ENCODE assay signal across 10 cellular contexts in genomic region chrX:72029473-72030411, GRCh38.
DNase-seq lines count a peak whose midpoint lies in the region; ATAC-seq and TF ChIP-seq lines count a peak whose summit lies in the region.
"Had no signal": no experiment of that assay in that cellular context is flagged by ENCODE, and none has a peak within 500 bp of the region (broad histone marks: within the 10 kb centered on the region; RNA-seq: fewer than 3 reads in every experiment).

No MANE protein-coding gene starts in this region.

- H2BK120ac ChIP-seq in neuronal stem cell (ENCODE audit: low read depth, low read length), result no peak overlapping the region

- H3K36me3 ChIP-seq in endodermal cell (ENCODE audit: control insufficient read depth, insufficient read depth, low read length), result no peaks in the 10 kb centered on the region
- peaks cover 0 to 24% of the 10 kb centered on the region in 2 donors for H3K36me3 ChIP-seq in neuronal stem cell (replicated peaks in 1 of 2; ENCODE audit: control insufficient read depth in 2 of 2, insufficient read depth in 2 of 2, low read length in 2 of 2)

- WGBS in endodermal cell (ENCODE audit: insufficient coverage in 1 of 2, insufficient read length in 1 of 2), 2 experiments, result 90% methylated on average over 6 of the region's 7 CpGs; no CpG with 5 or more reads in 1 of the 2 experiments
- no CpG with 5 or more reads among the region's 7 CpGs for WGBS in neuronal stem cell (ENCODE audit: extremely low coverage in 2 of 2, insufficient read length in 2 of 2, insufficient replicate concordance in 1 of 2), 2 donors

- H2BK12ac ChIP-seq in neuronal stem cell (ENCODE audit: low read length), result no peak overlapping the region

- peak overlapping the region; percentile 39 for H2BK5ac ChIP-seq in neuronal stem cell (ENCODE audit: low read length)

- TF ChIP-seq CTCF in AG09319 (IDR thresholded peaks at IDR 0.05; ENCODE audit: low read depth, low read length), result no peak
- no peak for TF ChIP-seq CTCF in endodermal cell (conservative IDR thresholded peaks at IDR 0.05)

- DNase-seq in AG09319 (ENCODE audit: extremely low read depth, low read depth) (peak; percentile 27), M059J (ENCODE audit: low read depth) (peak; percentile 94), endodermal cell (peak; percentile 49), neuronal stem cell (ENCODE audit: low spot score) (no peak), DMS153 treated with DMSO at 0.1 percent for 48 hours (lab: John Stamatoyannopoulos, UW; ENCODE audit: unreplicated experiment) (no peak), NCI-H774 (lab: John Stamatoyannopoulos, UW) (no peak)
- no peak for DNase-seq in activated naive CD4-positive, alpha-beta T cell treated with Interleukin-2 at 50 U/mL for 16 hours
- DNase-seq in stimulated activated naive B cell treated with anti-CD40 and anti-IgM and Interleukin-4, amounts not matched to agents 10 μg/mL and 1 μg/mL and 100 μg/mL, for 72 hours, result no peak
- DNase-seq: GDM1 had no signal

- H3K23ac ChIP-seq in neuronal stem cell (ENCODE audit: low read depth, low read length, poor library complexity), result no peak overlapping the region

- H3K27me3 ChIP-seq in endodermal cell (ENCODE audit: control insufficient read depth, insufficient read depth, low read length, poor library complexity, severe bottlenecking), result no peaks in the 10 kb centered on the region
- H3K27me3 ChIP-seq in neuronal stem cell (ENCODE audit: control insufficient read depth in 3 of 3, insufficient read depth in 3 of 3, low read depth in 1 of 3, low read length in 3 of 3), result no peaks in the 10 kb centered on the region

- H3K27ac ChIP-seq in endodermal cell (ENCODE audit: low read depth, low read length), result no peak overlapping the region
- H3K27ac ChIP-seq in neuronal stem cell (replicated peaks; ENCODE audit: low read length), result peak overlapping the region; percentile 51

- peaks cover 57% of the 10 kb centered on the region for H3K9me3 Mint-ChIP-seq in endodermal cell
- no peaks in the 10 kb centered on the region for H3K9me3 Mint-ChIP-seq in stimulated activated naive B cell treated with anti-CD40 and anti-IgM and Interleukin-4, amounts not matched to agents 10 μg/mL and 1 μg/mL and 100 μg/mL, for 72 hours
- H3K9me3 Mint-ChIP-seq: natural killer cell treated with Interleukin-12 subunit alpha and Interleukin-12 subunit beta and Interleukin-15 and Interleukin-18, amount 100 ng/mL, for 72 hours had no signal

- H3K18ac ChIP-seq in neuronal stem cell (ENCODE audit: low read length), result no peak overlapping the region

- no peak overlapping the region for H2BK15ac ChIP-seq in neuronal stem cell (ENCODE audit: low read length)

- H3K79me1 ChIP-seq in neuronal stem cell (ENCODE audit: low read depth, low read length), result no peaks in the 10 kb centered on the region

- H3K4me1 Mint-ChIP-seq in endodermal cell, result no peaks in the 10 kb centered on the region
- H3K4me1 Mint-ChIP-seq in stimulated activated naive B cell treated with anti-CD40 and anti-IgM and Interleukin-4, amounts not matched to agents 10 μg/mL and 1 μg/mL and 100 μg/mL, for 72 hours, result no peaks in the 10 kb centered on the region

- no peak overlapping the region for H3K4me3 Mint-ChIP-seq in endodermal cell
- H3K4me3 Mint-ChIP-seq in stimulated activated naive B cell treated with anti-CD40 and anti-IgM and Interleukin-4, amounts not matched to agents 10 μg/mL and 1 μg/mL and 100 μg/mL, for 72 hours, result no peak overlapping the region
- H3K4me3 Mint-ChIP-seq: natural killer cell treated with Interleukin-12 subunit alpha and Interleukin-12 subunit beta and Interleukin-15 and Interleukin-18, amount 100 ng/mL, for 72 hours had no signal

- H3K4me2 ChIP-seq in neuronal stem cell (ENCODE audit: insufficient read depth, low read length, poor library complexity, severe bottlenecking), result no peak overlapping the region

- H4K91ac ChIP-seq in neuronal stem cell (ENCODE audit: low read depth, low read length, poor library complexity), result no peak overlapping the region

- H3K36me3 Mint-ChIP-seq in endodermal cell (ENCODE audit: low read depth), result peaks cover 2% of the 10 kb centered on the region
- no peaks in the 10 kb centered on the region for H3K36me3 Mint-ChIP-seq in stimulated activated naive B cell treated with anti-CD40 and anti-IgM and Interleukin-4, amounts not matched to agents 10 μg/mL and 1 μg/mL and 100 μg/mL, for 72 hours
- H3K36me3 Mint-ChIP-seq: natural killer cell treated with Interleukin-12 subunit alpha and Interleukin-12 subunit beta and Interleukin-15 and Interleukin-18, amount 100 ng/mL, for 72 hours had no signal

- peak overlapping the region; percentile 21 for H3K14ac ChIP-seq in neuronal stem cell (ENCODE audit: low read length)

- no peak overlapping the region for H4K8ac ChIP-seq in neuronal stem cell (ENCODE audit: low read depth, low read length)

- H2AFZ ChIP-seq in neuronal stem cell (ENCODE audit: low read length), result no peak overlapping the region

- H3K27ac Mint-ChIP-seq in endodermal cell, result no peak overlapping the region
- H3K27ac Mint-ChIP-seq in stimulated activated naive B cell treated with anti-CD40 and anti-IgM and Interleukin-4, amounts not matched to agents 10 μg/mL and 1 μg/mL and 100 μg/mL, for 72 hours, result no peak overlapping the region
- H3K27ac Mint-ChIP-seq: natural killer cell treated with Interleukin-12 subunit alpha and Interleukin-12 subunit beta and Interleukin-15 and Interleukin-18, amount 100 ng/mL, for 72 hours had no signal

- H3K27me3 Mint-ChIP-seq in endodermal cell (ENCODE audit: insufficient read depth), result no peaks in the 10 kb centered on the region
- H3K27me3 Mint-ChIP-seq in stimulated activated naive B cell treated with anti-CD40 and anti-IgM and Interleukin-4, amounts not matched to agents 10 μg/mL and 1 μg/mL and 100 μg/mL, for 72 hours, result peaks cover 0 to 13% of the 10 kb centered on the region in 2 donors

- no peak for ATAC-seq in stimulated activated naive B cell treated with anti-CD40 and anti-IgM and Interleukin-4, amounts not matched to agents 10 μg/mL and 1 μg/mL and 100 μg/mL, for 72 hours (replicated peaks)
- ATAC-seq: natural killer cell treated with Interleukin-12 subunit alpha and Interleukin-12 subunit beta and Interleukin-15 and Interleukin-18, amount 100 ng/mL, for 72 hours had no signal

- H2AK5ac ChIP-seq in neuronal stem cell (ENCODE audit: low read depth, low read length), result no peak overlapping the region

- no peaks in the 10 kb centered on the region for H3K9me3 ChIP-seq in endodermal cell (ENCODE audit: control insufficient read depth, low read length)
- no peaks in the 10 kb centered on the region for H3K9me3 ChIP-seq in neuronal stem cell (replicated peaks in 1 of 2; ENCODE audit: control insufficient read depth in 2 of 2, insufficient read depth in 1 of 2, low read depth in 1 of 2, low read length in 2 of 2)

- H3K4me3 ChIP-seq in endodermal cell (ENCODE audit: low read length), result no peak overlapping the region
- H3K4me3 ChIP-seq in neuronal stem cell (ENCODE audit: low read length in 2 of 2), result no peak overlapping the region

- no peak overlapping the region for H3K4ac ChIP-seq in neuronal stem cell (ENCODE audit: low read length)

- H3K4me1 ChIP-seq in endodermal cell (ENCODE audit: control insufficient read depth, insufficient read depth, low read length) (no peaks in the 10 kb centered on the region), neuronal stem cell (ENCODE audit: control insufficient read depth in 2 of 2, insufficient read depth in 1 of 2, low read depth in 1 of 2, low read length in 2 of 2) (peaks cover 8 to 10% of the 10 kb centered on the region in 2 donors)

- H3K9ac ChIP-seq in endodermal cell (ENCODE audit: extremely low read depth, low read length, poor library complexity, severe bottlenecking) (no peak overlapping the region), neuronal stem cell (ENCODE audit: low read depth, low read length, poor library complexity) (no peak overlapping the region)

Comparison
In these comparisons a context has a peak if more than half of its experiments do, and no peak if none do; other contexts are left out.
1. DNase-seq: peak in AG09319 (single experiment), M059J (single experiment) and endodermal cell (single experiment); none in neuronal stem cell (single experiment), DMS153 treated with DMSO at 0.1 percent for 48 hours (single experiment), NCI-H774 (single experiment), activated naive CD4-positive, alpha-beta T cell treated with Interleukin-2 at 50 U/mL for 16 hours (single experiment) and stimulated activated naive B cell treated with anti-CD40 and anti-IgM and Interleukin-4, amounts not matched to agents 10 μg/mL and 1 μg/mL and 100 μg/mL, for 72 hours (single experiment).